ENCODE assay signal across 1 cellular context in genomic region chr22:20268289-20268349, GRCh38.
TF ChIP-seq lines count a peak whose summit lies in the region.

Gene RTN4R, minus strand, starts transcription at chr22:20268318. Its CDS starts 226 bp downstream, at chr22:20268092.

TF ChIP-seq in A549, 52 proteins besides CTCF, POLR2A, EP300 and RAD21 (continued from another document):
- TF ChIP-seq FOXS1 (CRISPR knock-in tag; IDR thresholded peaks at IDR 0.05) (no peak), MAFK (IDR thresholded peaks at IDR 0.05; ENCODE audit: partially characterized antibody) (no peak), RFX5 (IDR thresholded peaks at IDR 0.05) (no peak)
- TF ChIP-seq, protein P1, sequence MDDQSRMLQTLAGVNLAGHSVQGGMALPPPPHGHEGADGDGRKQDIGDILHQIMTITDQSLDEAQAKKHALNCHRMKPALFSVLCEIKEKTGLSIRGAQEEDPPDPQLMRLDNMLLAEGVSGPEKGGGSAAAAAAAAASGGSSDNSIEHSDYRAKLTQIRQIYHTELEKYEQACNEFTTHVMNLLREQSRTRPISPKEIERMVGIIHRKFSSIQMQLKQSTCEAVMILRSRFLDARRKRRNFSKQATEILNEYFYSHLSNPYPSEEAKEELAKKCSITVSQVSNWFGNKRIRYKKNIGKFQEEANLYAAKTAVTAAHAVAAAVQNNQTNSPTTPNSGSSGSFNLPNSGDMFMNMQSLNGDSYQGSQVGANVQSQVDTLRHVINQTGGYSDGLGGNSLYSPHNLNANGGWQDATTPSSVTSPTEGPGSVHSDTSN (IDR thresholded peaks at IDR 0.05), result no peak
